ENCODE assay signal across 23 cellular contexts in genomic region chr9:90808226-90808797, GRCh38. TPM values are rescaled to one million over a fixed set of nuclear protein-coding genes. Genes with fewer than 3 reads are reported as not detected.
A peak's percentile ranks its signal among the peaks of the same experiment; 100 is the strongest.
DNase-seq lines count a peak whose midpoint lies in the region; ATAC-seq and TF ChIP-seq lines count a peak whose summit lies in the region.
"Had no signal": no experiment of that assay in that cellular context is flagged by ENCODE, and none has a peak within 500 bp of the region (broad histone marks: within the 10 kb centered on the region; RNA-seq: fewer than 3 reads in every experiment).

No MANE protein-coding gene starts in this region.

- peaks cover 38% of the 10 kb centered on the region for H3K79me2 ChIP-seq in parathyroid adenoma

- H3K27ac ChIP-seq in parathyroid adenoma = peak overlapping the region; percentile 94
- H3K27ac ChIP-seq: brain microvascular endothelial cell, C4-2B had no signal

- peaks cover 76 to 91% (median 84%) of the 10 kb centered on the region in 3 donors for H3K4me1 Mint-ChIP-seq in IgD-negative memory B cell
- H3K4me1 Mint-ChIP-seq in glutamatergic neuron (ENCODE audit: low read depth, unreplicated experiment) = peaks cover 54% of the 10 kb centered on the region
- H3K4me1 Mint-ChIP-seq in activated T-cell treated with anti-CD3 and anti-CD28 coated beads, Interleukin-2, amount 50 U/mL, for 72 hours (ENCODE audit: low read depth) = no peaks in the 10 kb centered on the region
- H3K4me1 Mint-ChIP-seq: endodermal cell had no signal

- H3K4me3 Mint-ChIP-seq in IgD-negative memory B cell = peak overlapping the region; percentile 55 to 90 (median 66)
- peak overlapping the region; percentile 64 for H3K4me3 Mint-ChIP-seq in glutamatergic neuron (ENCODE audit: unreplicated experiment)
- H3K4me3 Mint-ChIP-seq in activated T-cell treated with anti-CD3 and anti-CD28 coated beads, Interleukin-2, amount 50 U/mL, for 72 hours = no peak overlapping the region
- H3K4me3 Mint-ChIP-seq: activated CD8-positive, alpha-beta T cell treated with anti-CD3 and anti-CD28 coated beads, Interleukin-2, amount 10 ng/mL, durations not matched to agents 7 days and 5 days; endodermal cell; T-helper 2 cell treated with Interferon-gamma antibody and Interleukin-4, amounts not matched to agents 5 μg/mL and 100 μg/mL, for 36 hours had no signal

- no peaks in the 10 kb centered on the region for H3K27me3 ChIP-seq in parathyroid adenoma (ENCODE audit: control insufficient read depth, insufficient read depth, low read length)
- H3K27me3 ChIP-seq: brain microvascular endothelial cell, pancreas had no signal

- H3K4me3 ChIP-seq in parathyroid adenoma (ENCODE audit: low read depth, low read length) = peak overlapping the region; percentile 39
- H3K4me3 ChIP-seq: pancreas had no signal

- DNase-seq in Caki2 (ENCODE audit: low read depth) (peak; percentile 77), glutamatergic neuron (no peak), NCI-H82 treated with DMSO at 0.1 percent for 48 hours (lab: John Stamatoyannopoulos, UW; ENCODE audit: unreplicated experiment) (no peak)
- DNase-seq in activated T-cell treated with anti-CD3 and anti-CD28 coated beads, Interleukin-2, amount 50 U/mL, for 72 hours = no peak
- DNase-seq: ACHN; activated CD4-positive, CD25-positive, alpha-beta regulatory T cell; activated CD8-positive, alpha-beta T cell treated with anti-CD3 and anti-CD28 coated beads, Interleukin-2, amount 10 ng/mL, durations not matched to agents 7 days and 5 days; brain microvascular endothelial cell; endodermal cell; NCI-H1092 treated with DMSO at 0.1 percent for 48 hours; NCI-H2029; NCI-H510A; right cardiac atrium; RPMI8226; stimulated activated CD4-positive, alpha-beta T cell treated with anti-CD3 and anti-CD28 coated beads, Interleukin-12 subunit alpha, Interleukin-12 subunit beta, amount 100 ng/mL, for 4 hours had no signal

- peaks cover 37% of the 10 kb centered on the region for H3K4me1 ChIP-seq in parathyroid adenoma

- TF ChIP-seq CTCF in glutamatergic neuron (IDR thresholded peaks at IDR 0.05; ENCODE audit: partially characterized antibody, unreplicated experiment) (no peak), parathyroid adenoma (IDR thresholded peaks at IDR 0.05) (no peak)

- no peak overlapping the region for H2AFZ ChIP-seq in parathyroid adenoma

- no peaks in the 10 kb centered on the region for H3K36me3 ChIP-seq in parathyroid adenoma (ENCODE audit: control insufficient read depth, insufficient read depth, low read length)
- H3K36me3 ChIP-seq: brain microvascular endothelial cell, pancreas had no signal

- H3K9me3 ChIP-seq in parathyroid adenoma (ENCODE audit: control insufficient read depth, low read length) = no peaks in the 10 kb centered on the region
- H3K9me3 ChIP-seq: pancreas had no signal

- H3K9ac ChIP-seq in parathyroid adenoma = no peak overlapping the region

- H3K27ac Mint-ChIP-seq in IgD-negative memory B cell (peak overlapping the region; percentile 54 to 96 (median 54)), glutamatergic neuron (ENCODE audit: unreplicated experiment) (no peak overlapping the region)
- H3K27ac Mint-ChIP-seq in activated T-cell treated with anti-CD3 and anti-CD28 coated beads, Interleukin-2, amount 50 U/mL, for 72 hours = no peak overlapping the region
- H3K27ac Mint-ChIP-seq: endodermal cell; T-helper 2 cell treated with Interferon-gamma antibody and Interleukin-4, amounts not matched to agents 5 μg/mL and 100 μg/mL, for 36 hours had no signal

- no peak for ATAC-seq in activated CD4-positive, CD25-positive, alpha-beta regulatory T cell treated with anti-CD3 and anti-CD28 coated beads, Interleukin-2, amount 50 U/mL, for 24 hours
- no peak for ATAC-seq in HG02623 (IDR thresholded peaks at IDR 0.05; ENCODE audit: unreplicated experiment)
- ATAC-seq in activated T-cell treated with anti-CD3 and anti-CD28 coated beads, Interleukin-2, amount 50 U/mL, for 72 hours (replicated peaks in 1 of 2) = no peak
- ATAC-seq: activated CD8-positive, alpha-beta T cell treated with anti-CD3 and anti-CD28 coated beads, Interleukin-2, amount 10 ng/mL, durations not matched to agents 7 days and 5 days had no signal

- H3K9me3 Mint-ChIP-seq in IgD-negative memory B cell (no peaks in the 10 kb centered on the region), glutamatergic neuron (ENCODE audit: unreplicated experiment) (peaks cover 7% of the 10 kb centered on the region)
- H3K9me3 Mint-ChIP-seq in activated T-cell treated with anti-CD3 and anti-CD28 coated beads, Interleukin-2, amount 50 U/mL, for 72 hours = no peaks in the 10 kb centered on the region
- H3K9me3 Mint-ChIP-seq: endodermal cell; T-helper 2 cell treated with Interferon-gamma antibody and Interleukin-4, amounts not matched to agents 5 μg/mL and 100 μg/mL, for 36 hours had no signal

- H3K27me3 Mint-ChIP-seq in IgD-negative memory B cell = peaks cover 4% of the 10 kb centered on the region
- H3K27me3 Mint-ChIP-seq in glutamatergic neuron (ENCODE audit: unreplicated experiment) = peaks cover 8% of the 10 kb centered on the region
- H3K27me3 Mint-ChIP-seq in activated T-cell treated with anti-CD3 and anti-CD28 coated beads, Interleukin-2, amount 50 U/mL, for 72 hours (ENCODE audit: low read depth) = peaks cover 73% of the 10 kb centered on the region

- peak overlapping the region; percentile 27 for H3K4me2 ChIP-seq in parathyroid adenoma (ENCODE audit: low read length)

- in situ Hi-C loops in Caki2 (cut with HindIII; ENCODE audit: low pct_unique_long_range_greater_than_20kb, low sequenced_read_pairs) = no loop called here

- H3K36me3 Mint-ChIP-seq in IgD-negative memory B cell (peaks cover 4% of the 10 kb centered on the region), glutamatergic neuron (ENCODE audit: unreplicated experiment) (no peaks in the 10 kb centered on the region)
- H3K36me3 Mint-ChIP-seq in activated T-cell treated with anti-CD3 and anti-CD28 coated beads, Interleukin-2, amount 50 U/mL, for 72 hours (ENCODE audit: insufficient read depth in 2 of 2) = no peaks in the 10 kb centered on the region

RNA-seq across cellular contexts. Expression of gene SYK, which starts 6.7 kb away (rescaled TPM):
- total RNA-seq in Caki2 (2014; rRNA removed; shearing (Covaris generic); ENCODE audit: low replicate concordance) = 4.4 and 11.8 TPM in 2 replicates
- polyA plus RNA-seq in IgD-negative memory B cell = 314 TPM
- 10.7 TPM for total RNA-seq in glutamatergic neuron (ENCODE audit: unreplicated experiment)
- total RNA-seq in activated T-cell treated with anti-CD3 and anti-CD28 coated beads, Interleukin-2, amount 50 U/mL, for 72 hours = under 1 TPM; 0.19 to 0.44 TPM
- total RNA-seq: LHCN-M2 had no signal

Comparison
In these comparisons a context has a peak if more than half of its experiments do, and no peak if none do; other contexts are left out.
1. H3K27ac Mint-ChIP-seq: peak in IgD-negative memory B cell (3 of 3); none in glutamatergic neuron (single experiment) and activated T-cell treated with anti-CD3 and anti-CD28 coated beads, Interleukin-2, amount 50 U/mL, for 72 hours (single experiment).
2. H3K4me3 Mint-ChIP-seq: peak in IgD-negative memory B cell (4 of 4) and glutamatergic neuron (single experiment); none in activated T-cell treated with anti-CD3 and anti-CD28 coated beads, Interleukin-2, amount 50 U/mL, for 72 hours (0 of 2).